In the genomic region with DNA sequence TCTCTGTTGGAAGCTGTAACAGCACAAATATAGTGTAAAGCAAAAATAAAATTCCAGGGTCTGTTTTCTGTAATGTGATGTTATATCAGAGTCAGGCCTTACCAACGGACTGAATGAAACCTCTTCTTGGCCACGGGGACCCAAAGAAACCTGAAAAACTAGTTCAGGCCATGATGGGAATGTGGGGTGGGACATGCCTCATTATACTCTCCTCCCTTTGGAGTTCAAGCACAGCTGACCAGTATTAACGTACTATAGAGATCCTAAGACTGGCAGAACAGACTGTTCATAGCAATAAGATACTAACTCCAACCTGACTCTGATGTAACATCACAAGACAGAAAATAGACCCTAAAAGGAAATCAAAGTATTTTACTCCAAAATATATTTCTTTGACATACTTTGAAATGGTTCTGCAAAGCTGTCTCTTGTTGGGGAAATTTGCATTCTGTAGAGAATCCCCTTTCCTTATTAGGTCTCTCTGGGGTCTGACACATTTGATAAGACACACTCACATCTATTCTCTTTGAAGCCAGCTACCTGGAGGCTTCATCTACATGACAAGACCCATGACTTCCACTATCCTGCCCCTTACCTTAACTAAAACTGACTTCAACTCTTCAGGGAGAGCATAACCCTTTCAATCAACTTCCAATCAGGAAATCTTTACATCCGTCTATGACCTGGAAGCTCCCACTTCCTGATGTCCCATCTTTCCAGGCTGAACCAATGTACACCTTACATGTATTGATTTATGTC, we compare ENCODE assay signal across 24 cellular contexts.
DNase-seq lines count a peak whose midpoint lies in the region; ATAC-seq and TF ChIP-seq lines count a peak whose summit lies in the region.
"Had no signal": no experiment of that assay in that cellular context is flagged by ENCODE, and none has a peak within 500 bp of the region (broad histone marks: within the 10 kb centered on the region; RNA-seq: fewer than 3 reads in every experiment).

No MANE protein-coding gene starts in this region.

- H2AFZ ChIP-seq in trophoblast cell (ENCODE audit: insufficient read depth, low read length, poor library complexity): no peak overlapping the region

- no peak overlapping the region for H4K91ac ChIP-seq in trophoblast cell (ENCODE audit: low read depth, low read length)

- no peak overlapping the region for H2BK12ac ChIP-seq in trophoblast cell (ENCODE audit: low read length)

- H3K4me2 ChIP-seq in trophoblast cell (ENCODE audit: low read length): peak overlapping the region; percentile 15
- H3K4me2 ChIP-seq: A549; BLaER1 treated with 17β-estradiol and CSF1 and Interleukin-3, amounts not matched to agents 10 nM and 100 nM; SK-N-SH had no signal

- no peaks in the 10 kb centered on the region for H3K79me2 ChIP-seq in trophoblast cell (ENCODE audit: control insufficient read depth, insufficient read depth, low read length, poor library complexity)

- H3K27ac Mint-ChIP-seq in WTC11: peak overlapping the region; percentile 85
- H3K27ac Mint-ChIP-seq: CD4-positive, alpha-beta T cell; T-helper 17 cell had no signal

- no peaks in the 10 kb centered on the region for H3K27me3 ChIP-seq in iPS-18a (ENCODE audit: control insufficient read depth, insufficient read depth, low read length)
- H3K27me3 ChIP-seq in trophoblast cell (ENCODE audit: insufficient read depth, low read length): no peaks in the 10 kb centered on the region
- H3K27me3 ChIP-seq: BLaER1 treated with 17β-estradiol and CSF1 and Interleukin-3, amounts not matched to agents 10 nM and 100 nM had no signal

- H3K4me1 ChIP-seq in iPS-18a (ENCODE audit: control insufficient read depth, low read depth, low read length): peaks cover 23% of the 10 kb centered on the region
- no peaks in the 10 kb centered on the region for H3K4me1 ChIP-seq in trophoblast cell (ENCODE audit: control insufficient read depth in 1 of 2, insufficient read depth in 2 of 2, low read length in 2 of 2)
- H3K4me1 ChIP-seq: A549; BLaER1 treated with 17β-estradiol and CSF1 and Interleukin-3, amounts not matched to agents 10 nM and 100 nM had no signal

- H3K4me1 Mint-ChIP-seq in WTC11: peaks cover 44% of the 10 kb centered on the region
- H3K4me1 Mint-ChIP-seq: T-helper 17 cell had no signal

- H3K36me3 ChIP-seq in iPS-18a (ENCODE audit: control insufficient read depth, low read depth, low read length) (no peaks in the 10 kb centered on the region), trophoblast cell (ENCODE audit: control insufficient read depth in 1 of 2, insufficient read depth in 2 of 2, low read length in 2 of 2) (no peaks in the 10 kb centered on the region)
- H3K36me3 ChIP-seq: BLaER1 treated with 17β-estradiol and CSF1 and Interleukin-3, amounts not matched to agents 10 nM and 100 nM had no signal

- no peak overlapping the region for H4K12ac ChIP-seq in trophoblast cell (ENCODE audit: low read depth, low read length)

- H2BK120ac ChIP-seq in trophoblast cell (ENCODE audit: insufficient read depth, low read length, poor library complexity): no peak overlapping the region

- no peak overlapping the region for H3K27ac ChIP-seq in iPS-18a (ENCODE audit: low read length)
- H3K27ac ChIP-seq in trophoblast cell (ENCODE audit: low read depth, low read length): no peak overlapping the region
- H3K27ac ChIP-seq: A549; BLaER1 treated with 17β-estradiol and CSF1 and Interleukin-3, amounts not matched to agents 10 nM and 100 nM had no signal

- H3K9me3 ChIP-seq in iPS-18a (ENCODE audit: control insufficient read depth, low read depth, low read length) (no peaks in the 10 kb centered on the region), trophoblast cell (ENCODE audit: insufficient read depth, low read depth, low read length) (no peaks in the 10 kb centered on the region)
- H3K9me3 ChIP-seq: A549; BLaER1 treated with 17β-estradiol and CSF1 and Interleukin-3, amounts not matched to agents 10 nM and 100 nM; SK-N-SH had no signal

- H3K4ac ChIP-seq in trophoblast cell (ENCODE audit: low read depth, low read length): no peak overlapping the region

- H3K9me3 Mint-ChIP-seq in WTC11: peaks cover 14% of the 10 kb centered on the region

- peak; percentile 42 for DNase-seq in HT-29 (ENCODE audit: low spot score)
- no peak for DNase-seq in WTC11 (ENCODE audit: low spot score)
- DNase-seq in trophoblast cell: no peak
- DNase-seq in NAMALWA (ENCODE audit: low spot score): no peak
- no peak for DNase-seq in activated CD4-positive, alpha-beta T cell treated with anti-CD3 and anti-CD28 coated beads for 1 hour
- DNase-seq: AML-193; CD4-positive, alpha-beta T cell; DMS79; EL; GF-D8; GOT3; KBM-7; MV-4-11; NCI-H2029 treated with DMSO at 0.1 percent for 48 hours; NCI-H2227 treated with DMSO at 0.1 percent for 48 hours; SK-N-SH; SW 1271; T-helper 17 cell had no signal

- H3K18ac ChIP-seq in trophoblast cell (ENCODE audit: low read length): no peak overlapping the region

- ATAC-seq in WTC11 (peak; percentile 79), GM18909 (IDR thresholded peaks at IDR 0.05; ENCODE audit: poor library complexity, unreplicated experiment) (no peak), GM19328 (IDR thresholded peaks at IDR 0.05; ENCODE audit: unreplicated experiment) (no peak)
- ATAC-seq: A549, HCT116, T-helper 17 cell had no signal

- H3K4me3 ChIP-seq in iPS-18a (ENCODE audit: low read length) (peak overlapping the region; percentile 18), trophoblast cell (ENCODE audit: low read depth, low read length) (no peak overlapping the region)
- H3K4me3 ChIP-seq: A549; BLaER1 treated with 17β-estradiol and CSF1 and Interleukin-3, amounts not matched to agents 10 nM and 100 nM had no signal

- CTCF ChIA-PET in WTC11 (lab: Charles Lee): no interaction called here

- no peak overlapping the region for H3K4me3 Mint-ChIP-seq in WTC11
- H3K4me3 Mint-ChIP-seq: CD4-positive, alpha-beta T cell; T-helper 17 cell had no signal

- H3K36me3 Mint-ChIP-seq in WTC11: peaks cover 8% of the 10 kb centered on the region; the same call in 1 of the 2 replicates

- H2AK5ac ChIP-seq in trophoblast cell (ENCODE audit: low read length): no peak overlapping the region

- H3K9ac ChIP-seq in iPS-18a (ENCODE audit: low read length) (no peak overlapping the region), trophoblast cell (ENCODE audit: low read length) (no peak overlapping the region)
- H3K9ac ChIP-seq: BLaER1 treated with 17β-estradiol and CSF1 and Interleukin-3, amounts not matched to agents 10 nM and 100 nM; SK-N-SH had no signal

- WGBS in trophoblast cell (ENCODE audit: extremely low coverage, insufficient coverage, insufficient read length): no CpG with 5 or more reads among the region's 4 CpGs

- no peaks in the 10 kb centered on the region for H3K79me1 ChIP-seq in trophoblast cell (ENCODE audit: low read length)

- H3K23ac ChIP-seq in trophoblast cell (ENCODE audit: low read length): no peak overlapping the region

- no peak overlapping the region for H3K14ac ChIP-seq in trophoblast cell (ENCODE audit: low read length)

- H2BK5ac ChIP-seq in trophoblast cell (ENCODE audit: low read depth, low read length, poor library complexity): no peak overlapping the region

- no peaks in the 10 kb centered on the region; the same call in 1 of the 2 replicates for H3K27me3 Mint-ChIP-seq in WTC11 (ENCODE audit: low read depth)
- H3K27me3 Mint-ChIP-seq: CD4-positive, alpha-beta T cell; T-helper 17 cell had no signal

- no peak overlapping the region for H4K8ac ChIP-seq in trophoblast cell (ENCODE audit: low read depth, low read length)

- TF ChIP-seq CTCF in WTC11 (IDR thresholded peaks at IDR 0.05): no peak

- POLR2A ChIA-PET in WTC11 (lab: Charles Lee): no interaction called here

TF ChIP-seq in WTC11, 78 proteins besides CTCF, POLR2A, EP300 and RAD21:
- no peak for TF ChIP-seq ZNF317 (CRISPR knock-in tag; IDR thresholded peaks at IDR 0.05; ENCODE audit: borderline replicate concordance, low read depth)
- no peak for TF ChIP-seq GABPB1 (CRISPR knock-in tag; IDR thresholded peaks at IDR 0.05)
- TF ChIP-seq, protein P1, sequence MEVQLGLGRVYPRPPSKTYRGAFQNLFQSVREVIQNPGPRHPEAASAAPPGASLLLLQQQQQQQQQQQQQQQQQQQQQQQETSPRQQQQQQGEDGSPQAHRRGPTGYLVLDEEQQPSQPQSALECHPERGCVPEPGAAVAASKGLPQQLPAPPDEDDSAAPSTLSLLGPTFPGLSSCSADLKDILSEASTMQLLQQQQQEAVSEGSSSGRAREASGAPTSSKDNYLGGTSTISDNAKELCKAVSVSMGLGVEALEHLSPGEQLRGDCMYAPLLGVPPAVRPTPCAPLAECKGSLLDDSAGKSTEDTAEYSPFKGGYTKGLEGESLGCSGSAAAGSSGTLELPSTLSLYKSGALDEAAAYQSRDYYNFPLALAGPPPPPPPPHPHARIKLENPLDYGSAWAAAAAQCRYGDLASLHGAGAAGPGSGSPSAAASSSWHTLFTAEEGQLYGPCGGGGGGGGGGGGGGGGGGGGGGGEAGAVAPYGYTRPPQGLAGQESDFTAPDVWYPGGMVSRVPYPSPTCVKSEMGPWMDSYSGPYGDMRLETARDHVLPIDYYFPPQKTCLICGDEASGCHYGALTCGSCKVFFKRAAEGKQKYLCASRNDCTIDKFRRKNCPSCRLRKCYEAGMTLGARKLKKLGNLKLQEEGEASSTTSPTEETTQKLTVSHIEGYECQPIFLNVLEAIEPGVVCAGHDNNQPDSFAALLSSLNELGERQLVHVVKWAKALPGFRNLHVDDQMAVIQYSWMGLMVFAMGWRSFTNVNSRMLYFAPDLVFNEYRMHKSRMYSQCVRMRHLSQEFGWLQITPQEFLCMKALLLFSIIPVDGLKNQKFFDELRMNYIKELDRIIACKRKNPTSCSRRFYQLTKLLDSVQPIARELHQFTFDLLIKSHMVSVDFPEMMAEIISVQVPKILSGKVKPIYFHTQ (CRISPR knock-in tag; IDR thresholded peaks at IDR 0.05): no peak
- no peak for TF ChIP-seq TCF7 (CRISPR knock-in tag; IDR thresholded peaks at IDR 0.05; ENCODE audit: low read depth)
